26 cellular contexts compared by ENCODE assay signal in genomic region chr11:7635137-7635536, GRCh38. TPM values are rescaled to one million over a fixed set of nuclear protein-coding genes. Genes with fewer than 3 reads are reported as not detected.
DNase-seq lines count a peak whose midpoint lies in the region; ATAC-seq, FAIRE-seq and TF ChIP-seq lines count a peak whose summit lies in the region.
"Had no signal": no experiment of that assay in that cellular context is flagged by ENCODE, and none has a peak within 500 bp of the region (broad histone marks: within the 10 kb centered on the region; RNA-seq: fewer than 3 reads in every experiment).

No MANE protein-coding gene starts in this region.

- no peaks in the 10 kb centered on the region for H3K9me1 ChIP-seq in K562 (ENCODE audit: control insufficient read depth, insufficient read depth, low read length)

- no peak for TF ChIP-seq CTCF in right lobe of liver (IDR thresholded peaks at IDR 0.05)
- TF ChIP-seq CTCF in HepG2 (CRISPR knock-in tag; IDR thresholded peaks at IDR 0.05) = no peak
- no peak for TF ChIP-seq CTCF in K562 (IDR thresholded peaks at IDR 0.05 in 2 of 3, conservative IDR thresholded peaks at IDR 0.05 in 1 of 3; ENCODE audit: insufficient read depth in 2 of 3, low read depth in 1 of 3, low read length in 3 of 3)
- no peak for TF ChIP-seq CTCF in thyroid gland (IDR thresholded peaks at IDR 0.05)
- no peak for TF ChIP-seq CTCF in prostate gland (IDR thresholded peaks at IDR 0.05)

- no peak overlapping the region for H3K4me2 ChIP-seq in HepG2 (ENCODE audit: low read depth, low read length)
- no peak overlapping the region for H3K4me2 ChIP-seq in K562 (ENCODE audit: insufficient read depth, low read length)
- H3K4me2 ChIP-seq: KMS-11 had no signal

- H3K27ac Mint-ChIP-seq in T-cell = no peak overlapping the region
- H3K27ac Mint-ChIP-seq: activated naive CD8-positive, alpha-beta T cell treated with anti-CD3 and anti-CD28 coated beads for 36 hours; activated T-helper 17 cell treated with anti-CD3 and anti-CD28 coated beads, Interleukin-2, amount 50 U/mL, for 72 hours; CD4-positive, alpha-beta memory T cell had no signal

- H3K36me3 ChIP-seq in right lobe of liver (peaks cover 0 to 65% (median 39%) of the 10 kb centered on the region in 4 donors), HepG2 (replicated peaks in 1 of 2; ENCODE audit: control insufficient read depth in 1 of 2, insufficient read depth in 2 of 2, low read length in 2 of 2) (peaks cover 25 to 91% of the 10 kb centered on the region in 2 experiments), K562 (ENCODE audit: control insufficient read depth, insufficient read depth, low read length) (no peaks in the 10 kb centered on the region), thyroid gland (peaks cover 31 to 39% of the 10 kb centered on the region in 2 donors), prostate gland (no peaks in the 10 kb centered on the region)
- H3K36me3 ChIP-seq: brain microvascular endothelial cell had no signal

- peaks cover 44% of the 10 kb centered on the region for H3K36me3 Mint-ChIP-seq in T-cell

- TF ChIP-seq EP300 in HepG2 (IDR thresholded peaks at IDR 0.05; ENCODE audit: low read depth in 2 of 2, low read length in 2 of 2) (no peak), HepG2 (CRISPR knock-in tag; IDR thresholded peaks at IDR 0.05; ENCODE audit: borderline replicate concordance) (no peak), K562 (IDR thresholded peaks at IDR 0.05; ENCODE audit: low read length) (no peak)

- intact Hi-C loops in right lobe of liver (cut with DNase I) (no loop called here), HepG2 (cut with micrococcal nuclease; ENCODE audit: unreplicated experiment) (no loop called here), K562 (cut with micrococcal nuclease) (no loop called here), thyroid gland (cut with DNase I) (no loop called here), prostate gland (cut with DNase I) (no loop called here)

- no TSS peak for BruUV-seq in HepG2 (replicated peaks; lab: Mats Ljungman, UMichigan)
- BruUV-seq in K562 (replicated peaks; lab: Mats Ljungman, UMichigan) = no TSS peak

- no peak overlapping the region for H3K27ac ChIP-seq in right lobe of liver
- H3K27ac ChIP-seq in HepG2 (ENCODE audit: extremely low read length, insufficient read depth, low read length) = no peak overlapping the region
- no peak overlapping the region for H3K27ac ChIP-seq in K562 (ENCODE audit: extremely low read depth, low read depth, low read length)
- peak overlapping the region; percentile 12 to 59 (median 22) for H3K27ac ChIP-seq in thyroid gland
- no peak overlapping the region for H3K27ac ChIP-seq in prostate gland
- H3K27ac ChIP-seq: brain microvascular endothelial cell, KMS-11 had no signal

- no peaks in the 10 kb centered on the region for H3K27me3 Mint-ChIP-seq in T-cell
- H3K27me3 Mint-ChIP-seq: activated naive CD8-positive, alpha-beta T cell treated with anti-CD3 and anti-CD28 coated beads for 36 hours; activated T-helper 17 cell treated with anti-CD3 and anti-CD28 coated beads, Interleukin-2, amount 50 U/mL, for 72 hours; CD4-positive, alpha-beta memory T cell; type B pancreatic cell had no signal

- DNase-seq in right lobe of liver (peak in 2 of 3 donors; percentile 42 to 70), HepG2 (ENCODE audit: low spot score) (no peak), K562 (ENCODE audit: extremely low read depth in 1 of 4, low spot score in 3 of 4) (no peak), medulla oblongata (ENCODE audit: extremely low spot score) (peak; percentile 67), thyroid gland (peak in 1 of 2 donors; percentile 48), T-cell (no peak), prostate gland (ENCODE audit: low spot score) (no peak)
- DNase-seq: activated CD4-positive, alpha-beta T cell treated with anti-CD3 and anti-CD28 coated beads for 4 hours; activated naive CD8-positive, alpha-beta T cell treated with anti-CD3 and anti-CD28 coated beads for 36 hours; brain microvascular endothelial cell; CD4-positive, alpha-beta memory T cell; cortex of kidney; DMS79; mammary epithelial cell; MV-4-11; NCI-H2029 treated with DMSO at 0.1 percent for 48 hours; NCI-H510A treated with DMSO at 0.1 percent for 48 hours; stimulated activated naive CD4-positive, alpha-beta T cell; T-helper 1 cell had no signal

- H3K4me3 ChIP-seq in right lobe of liver (no peak overlapping the region), HepG2 (replicated peaks in 1 of 3; ENCODE audit: insufficient read depth in 1 of 3, low read depth in 2 of 3, low read length in 3 of 3) (no peak overlapping the region), K562 (no peak overlapping the region), thyroid gland (replicated peaks in 1 of 3) (no peak overlapping the region), prostate gland (no peak overlapping the region)

- no peaks in the 10 kb centered on the region for H4K20me1 ChIP-seq in HepG2 (ENCODE audit: insufficient read depth, low read length)
- no peaks in the 10 kb centered on the region for H4K20me1 ChIP-seq in K562 (replicated peaks; ENCODE audit: control insufficient read depth, insufficient read depth, low read length)

- no peaks in the 10 kb centered on the region for H3K9me3 ChIP-seq in right lobe of liver
- H3K9me3 ChIP-seq in HepG2 (ENCODE audit: low read length) = no peaks in the 10 kb centered on the region
- H3K9me3 ChIP-seq in K562 (replicated peaks; ENCODE audit: control insufficient read depth, insufficient read depth, low read depth, low read length) = no peaks in the 10 kb centered on the region
- no peaks in the 10 kb centered on the region for H3K9me3 ChIP-seq in thyroid gland
- no peaks in the 10 kb centered on the region for H3K9me3 ChIP-seq in prostate gland

- WGBS in right lobe of liver (ENCODE audit: insufficient coverage, low coverage, low lambda C conversion rate, missing lambda C conversion rate) = 10% methylated on average over 2 of the region's 4 CpGs
- 96% methylated on average over 4 of the region's 4 CpGs for WGBS in HepG2 (ENCODE audit: low lambda C conversion rate)
- WGBS in K562 (ENCODE audit: insufficient coverage, low coverage, missing lambda C conversion rate) = 6% methylated on average over 4 of the region's 4 CpGs
- WGBS in thyroid gland, 2 donors = 99% methylated on average over 4 of the region's 4 CpGs
- 55% methylated on average over 4 of the region's 4 CpGs for WGBS in prostate gland

- CTCF ChIA-PET in HepG2 (lab: Yijun Ruan, JAX; ENCODE audit: low intra/inter-chr PET ratio, low total read pairs) = no interaction called here
- CTCF ChIA-PET in K562 (lab: Yijun Ruan, JAX; ENCODE audit: low intra/inter-chr PET ratio) = no interaction called here
- CTCF ChIA-PET in T-cell (lab: Charles Lee) = no interaction called here

- no peaks in the 10 kb centered on the region for H3K4me1 Mint-ChIP-seq in T-cell
- H3K4me1 Mint-ChIP-seq: activated naive CD8-positive, alpha-beta T cell treated with anti-CD3 and anti-CD28 coated beads for 36 hours; activated T-helper 17 cell treated with anti-CD3 and anti-CD28 coated beads, Interleukin-2, amount 50 U/mL, for 72 hours; CD4-positive, alpha-beta memory T cell had no signal

- H3K79me2 ChIP-seq in HepG2 (ENCODE audit: insufficient read depth, low read length) (no peaks in the 10 kb centered on the region), K562 (ENCODE audit: control insufficient read depth, insufficient read depth, low read length) (no peaks in the 10 kb centered on the region)

- no peaks in the 10 kb centered on the region for H3K27me3 ChIP-seq in right lobe of liver
- no peaks in the 10 kb centered on the region for H3K27me3 ChIP-seq in HepG2 (ENCODE audit: control insufficient read depth in 1 of 2, insufficient read depth in 2 of 2, low read length in 2 of 2)
- H3K27me3 ChIP-seq in K562 (ENCODE audit: control insufficient read depth in 2 of 2, insufficient read depth in 2 of 2, low read length in 2 of 2) = peaks cover 0 to 18% of the 10 kb centered on the region in 2 experiments; a peak in 2 of 5 replicates
- no peaks in the 10 kb centered on the region for H3K27me3 ChIP-seq in thyroid gland
- no peaks in the 10 kb centered on the region for H3K27me3 ChIP-seq in prostate gland (replicated peaks; ENCODE audit: insufficient read depth)
- H3K27me3 ChIP-seq: brain microvascular endothelial cell had no signal

- TF ChIP-seq POLR2A in right lobe of liver (IDR thresholded peaks at IDR 0.05) = no peak
- TF ChIP-seq POLR2A in HepG2 (IDR thresholded peaks at IDR 0.05; ENCODE audit: insufficient read depth in 1 of 2, low read depth in 2 of 2, low read length in 2 of 2) = no peak
- TF ChIP-seq POLR2A in K562 (conservative IDR thresholded peaks at IDR 0.05) = no peak
- no peak for TF ChIP-seq POLR2A in thyroid gland (IDR thresholded peaks at IDR 0.05)
- no peak for TF ChIP-seq POLR2A in prostate gland (IDR thresholded peaks at IDR 0.05)

- POLR2A ChIA-PET in HepG2 (lab: Yijun Ruan, JAX) (no interaction called here), K562 (lab: Yijun Ruan, JAX) (no interaction called here), T-cell (lab: Charles Lee) (no interaction called here)

- H3K4me1 ChIP-seq in right lobe of liver (peaks cover 0 to 16% (median 9%) of the 10 kb centered on the region in 4 donors), HepG2 (ENCODE audit: insufficient read depth, low read length) (peaks cover 12% of the 10 kb centered on the region), K562 (replicated peaks in 1 of 2; ENCODE audit: control insufficient read depth in 2 of 2, insufficient read depth in 2 of 2, low read length in 2 of 2) (no peaks in the 10 kb centered on the region; a peak in 1 of 5 replicates), thyroid gland (peaks cover 17 to 30% of the 10 kb centered on the region in 2 donors), prostate gland (replicated peaks) (peaks cover 10% of the 10 kb centered on the region)

- ATAC-seq in right lobe of liver (peak in 3 of 4 donors; percentile 50 to 57 (median 56)), HepG2 (no peak), K562 (no peak), T-cell (replicated peaks in 1 of 4) (no peak), GM21619 (IDR thresholded peaks at IDR 0.05; ENCODE audit: unreplicated experiment) (no peak)
- ATAC-seq: activated T-helper 17 cell treated with anti-CD3 and anti-CD28 coated beads, Interleukin-2, amount 50 U/mL, for 72 hours; HCT116 had no signal

- H3K9ac ChIP-seq in HepG2 (ENCODE audit: insufficient read depth, low read depth, low read length) (no peak overlapping the region), K562 (ENCODE audit: insufficient read depth in 1 of 2, low read depth in 2 of 2, low read length in 2 of 2) (no peak overlapping the region)
- H3K9ac ChIP-seq: KMS-11 had no signal

- H2AFZ ChIP-seq in HepG2 (ENCODE audit: low read length) = no peak overlapping the region
- no peak overlapping the region for H2AFZ ChIP-seq in K562 (ENCODE audit: low read depth, low read length)

- H3K4me3 Mint-ChIP-seq in T-cell = no peak overlapping the region
- H3K4me3 Mint-ChIP-seq: activated naive CD8-positive, alpha-beta T cell treated with anti-CD3 and anti-CD28 coated beads for 36 hours; activated T-helper 17 cell treated with anti-CD3 and anti-CD28 coated beads, Interleukin-2, amount 50 U/mL, for 72 hours; CD4-positive, alpha-beta memory T cell; type B pancreatic cell had no signal

- no peaks in the 10 kb centered on the region for H3K9me3 Mint-ChIP-seq in T-cell
- H3K9me3 Mint-ChIP-seq: activated naive CD8-positive, alpha-beta T cell treated with anti-CD3 and anti-CD28 coated beads for 36 hours; activated T-helper 17 cell treated with anti-CD3 and anti-CD28 coated beads, Interleukin-2, amount 50 U/mL, for 72 hours; CD4-positive, alpha-beta memory T cell; type B pancreatic cell had no signal

- FAIRE-seq in HepG2 (lab: Jason Lieb, UNC) (no peak), K562 (lab: Jason Lieb, UNC) (no peak)
- FAIRE-seq: endothelial cell of umbilical vein, keratinocyte had no signal

- in situ Hi-C loops in HepG2 (cut with HindIII; ENCODE audit: extremely low pct_ligation_motif_present, low pct_unique_long_range_greater_than_20kb) (no loop called here), K562 (cut with MboI) (no loop called here)

- TF ChIP-seq RAD21 in HepG2 (CRISPR knock-in tag; IDR thresholded peaks at IDR 0.05) = no peak
- TF ChIP-seq RAD21 in K562 (CRISPR knock-in tag; conservative IDR thresholded peaks at IDR 0.05 in 1 of 2, IDR thresholded peaks at IDR 0.05 in 1 of 2) = no peak

RNA-seq across cellular contexts. Expression of gene CYB5R2, which starts 38.2 kb away (rescaled TPM):
- total RNA-seq in right lobe of liver (1 to 10 TPM in 4 of 6 experiments, under 1 TPM in 2; 0.71 to 3.5 (median 1.4) TPM), HepG2 (2016; rRNA removed; fragmentation: Illumina TruSeq; extraction: Trizol) (0.51 and 0.53 TPM in 2 replicates), K562 (2014; rRNA removed) (8.2 and 11.3 TPM in 2 replicates), K562 (2014; rRNA removed; fragmentation: Illumina TruSeq; extraction: Trizol) (10.5 and 13.6 TPM in 2 replicates), K562 (2015; rRNA removed; fragmentation: Illumina TruSeq; extraction: Trizol) (11.0 and 11.7 TPM in 2 replicates), K562 (2021) (8.8 and 11.0 TPM in 2 replicates), thyroid gland (1 to 10 TPM; 7.2 to 9.3 (median 8.5) TPM), T-cell (under 1 TPM in 3 of 5 donors, not detected in 2; 0.57 to 0.61 (median 0.59) TPM), prostate gland (10 to 100 TPM; 14.1 to 52.5 TPM)
- total RNA-seq in HepG2 (2016; cell fraction: cytosol; rRNA removed; fragmentation: Illumina TruSeq; extraction: Trizol; ENCODE audit: low read depth) = 0.18 and 0.20 TPM in 2 replicates
- 0.24 and 0.88 TPM in 2 replicates for total RNA-seq in HepG2 (2016; cell fraction: insoluble cytoplasmic fraction; rRNA removed; fragmentation: Illumina TruSeq; extraction: Trizol)
- 0.46 and 0.76 TPM in 2 replicates for total RNA-seq in HepG2 (2016; cell fraction: membrane; rRNA removed; fragmentation: Illumina TruSeq; extraction: Trizol)
- 0.60 and 1.4 TPM in 2 replicates for total RNA-seq in HepG2 (2016; cell fraction: nucleus; rRNA removed; fragmentation: Illumina TruSeq; extraction: Trizol)
- polyA plus RNA-seq in HepG2 (2011; rRNA removed) (0.40 and 1.2 TPM in 2 replicates), K562 (2011; rRNA removed) (4.0 and 16.7 TPM in 2 replicates), K562 (2014; fragmentation: Illumina TruSeq; extraction: Trizol) (17.5 and 20.4 TPM in 2 replicates), K562 (2014; fragmentation: Nextera tagmentation; extraction: Ambion mirVana) (10 to 100 TPM; 18.1 to 28.7 TPM), K562 (2014; rRNA removed) (11.2 and 16.8 TPM in 2 replicates)
- polyA plus RNA-seq in HepG2 (2011; cell fraction: cytosol; rRNA removed) = 0.38 and 0.49 TPM in 2 replicates
- 0.42 and 1.2 TPM in 2 replicates for polyA plus RNA-seq in HepG2 (2011; cell fraction: nucleus; rRNA removed)
- 0.34 and 0.53 TPM in 2 replicates for polyA plus RNA-seq in HepG2 (2012)
- polyA plus RNA-seq in HepG2 (2016; cell fraction: cytosol; fragmentation: Illumina TruSeq; extraction: Trizol; ENCODE audit: low read depth) = 0.32 and 0.83 TPM in 2 replicates
- 0.39 and 1.1 TPM in 2 replicates for polyA plus RNA-seq in HepG2 (2016; cell fraction: insoluble cytoplasmic fraction; fragmentation: Illumina TruSeq; extraction: Trizol; ENCODE audit: low read depth)
- polyA plus RNA-seq in HepG2 (2016; cell fraction: membrane; fragmentation: Illumina TruSeq; extraction: Trizol; ENCODE audit: low read depth) = 0.48 TPM in 1 of 2 replicates, not detected in the other
- 0.70 and 0.84 TPM in 2 replicates for polyA plus RNA-seq in HepG2 (2016; cell fraction: nucleus; fragmentation: Illumina TruSeq; extraction: Trizol; ENCODE audit: insufficient read depth, low read depth)
- polyA minus RNA-seq in HepG2 (2011; rRNA and poly(A)+ RNA removed; ENCODE audit: low replicate concordance) = 0.44 TPM in 1 of 2 replicates, not detected in the other
- 0.79 TPM in 1 of 2 replicates, not detected in the other for polyA minus RNA-seq in HepG2 (2011; cell fraction: cytosol; rRNA and poly(A)+ RNA removed)
- polyA minus RNA-seq in HepG2 (2011; cell fraction: nucleus; rRNA and poly(A)+ RNA removed) = under 0.01 and 0.25 TPM in 2 replicates
- 10.7 and 12.6 TPM in 2 replicates for total RNA-seq in K562 (2011; cell fraction: chromatin; rRNA removed; ENCODE audit: low replicate concordance)
- total RNA-seq in K562 (2011; cell fraction: nucleolus; rRNA removed) = 7.7 and 11.3 TPM in 2 replicates
- 8.0 and 9.3 TPM in 2 replicates for total RNA-seq in K562 (2011; cell fraction: nucleoplasm; rRNA removed)
- polyA plus RNA-seq in K562 (2011; cell fraction: cytosol; rRNA removed) = 5.1 and 23.0 TPM in 2 replicates
- polyA plus RNA-seq in K562 (2011; cell fraction: nucleus; rRNA removed) = 6.9 and 25.8 TPM in 2 replicates
- polyA plus RNA-seq in K562 (2012) = 11.9 and 12.0 TPM in 2 replicates
- polyA minus RNA-seq in K562 (2011; rRNA and poly(A)+ RNA removed) = 3.2 and 12.4 TPM in 2 replicates
- 2.5 and 6.3 TPM in 2 replicates for polyA minus RNA-seq in K562 (2011; cell fraction: cytosol; rRNA and poly(A)+ RNA removed)
- 1.6 and 4.2 TPM in 2 replicates for polyA minus RNA-seq in K562 (2011; cell fraction: nucleus; rRNA and poly(A)+ RNA removed)
- total RNA-seq: CD4-positive, alpha-beta memory T cell had no signal

Comparison
In these comparisons a context has a peak if more than half of its experiments do, and no peak if none do; other contexts are left out.
1. ATAC-seq: peak in right lobe of liver (3 of 4); none in HepG2 (single experiment), K562 (single experiment), T-cell (0 of 4) and GM21619 (single experiment).
2. DNase-seq: peak in right lobe of liver (2 of 3) and medulla oblongata (single experiment); none in HepG2 (single experiment), K562 (0 of 4), T-cell (0 of 34) and prostate gland (single experiment).
3. H3K27ac ChIP-seq: peak in thyroid gland (3 of 3); none in right lobe of liver (0 of 3), HepG2 (single experiment), K562 (single experiment) and prostate gland (0 of 2).